1 cellular context compared by ENCODE assay signal in the genomic region with DNA sequence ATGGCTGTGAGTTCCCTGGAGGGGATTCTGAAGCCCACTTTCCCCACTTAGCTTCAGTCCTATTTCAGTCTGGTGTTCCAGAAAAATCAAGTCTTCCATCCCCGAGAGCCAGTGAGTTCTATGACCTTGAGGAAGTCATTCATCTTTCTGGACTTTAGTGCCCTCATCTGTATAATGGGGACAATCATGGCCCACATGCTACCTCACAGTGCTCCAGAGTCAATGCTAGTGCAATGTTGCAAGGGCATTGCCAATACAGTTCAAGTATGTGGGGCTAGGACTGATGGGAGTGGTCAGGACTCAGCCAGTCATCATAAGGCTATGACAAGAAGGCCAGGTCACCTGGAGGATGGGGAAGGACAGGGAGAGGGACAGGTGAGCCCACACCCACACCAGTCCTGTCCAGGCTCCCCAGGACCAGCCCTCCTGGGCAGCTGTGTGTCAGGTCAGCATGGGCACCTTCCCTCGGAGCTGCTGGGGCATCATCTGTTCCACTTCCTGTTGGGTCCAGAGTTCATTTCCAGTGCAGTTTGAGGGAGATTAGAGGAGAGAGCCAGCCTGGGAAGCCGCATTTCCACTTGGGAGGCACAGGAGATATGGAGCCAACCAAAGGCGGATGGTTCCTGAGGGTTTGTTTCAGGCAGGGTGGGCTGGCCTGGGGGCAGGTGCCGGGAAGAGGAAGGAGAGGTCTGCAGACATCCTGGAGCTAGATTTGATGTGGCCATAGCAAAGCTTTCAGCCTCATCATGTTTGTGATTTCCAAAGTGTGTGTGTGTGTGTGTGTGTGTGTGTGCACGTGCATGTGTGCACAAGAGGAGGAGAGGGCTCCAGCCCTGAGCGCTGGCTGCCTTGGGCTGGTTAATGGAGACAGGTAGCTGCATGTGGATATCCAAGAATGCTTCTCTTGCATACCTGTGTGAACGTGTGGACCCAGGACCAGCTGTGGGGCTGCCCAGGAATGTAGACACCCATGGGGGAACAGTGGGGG.
TF ChIP-seq lines count a peak whose summit lies in the region.

No MANE protein-coding gene starts in this region.

TF ChIP-seq in HepG2, 621 proteins besides CTCF, POLR2A, EP300 and RAD21 (continued from another document and continues in another):
- TF ChIP-seq ASH2L (IDR thresholded peaks at IDR 0.05; ENCODE audit: insufficient read length, low read depth, low read length) (no peak), ZNF34 (CRISPR knock-in tag; IDR thresholded peaks at IDR 0.05; ENCODE audit: borderline replicate concordance) (no peak), NR2C2 (CRISPR knock-in tag; IDR thresholded peaks at IDR 0.05; ENCODE audit: borderline replicate concordance) (no peak), CCAR2 (optimal IDR thresholded peaks at IDR 0.05; ENCODE audit: low read depth, low read length) (peak; percentile 24), NR3C1 (CRISPR knock-in tag; IDR thresholded peaks at IDR 0.05) (no peak), ZNF333 (CRISPR knock-in tag; IDR thresholded peaks at IDR 0.05; ENCODE audit: borderline replicate concordance) (no peak), REL (CRISPR knock-in tag; conservative IDR thresholded peaks at IDR 0.05) (no peak), HNF4A (CRISPR knock-in tag; IDR thresholded peaks at IDR 0.05) (peak; percentile 89), MYPOP (CRISPR knock-in tag; IDR thresholded peaks at IDR 0.05) (no peak), SRY (CRISPR knock-in tag; IDR thresholded peaks at IDR 0.05) (no peak), ZBTB7B (CRISPR knock-in tag; IDR thresholded peaks at IDR 0.05) (no peak), ZNF12 (CRISPR knock-in tag; IDR thresholded peaks at IDR 0.05) (0 out of 2 replicates have a peak, but pooled peaks have one; percentile 11), ZBTB4 (CRISPR knock-in tag; IDR thresholded peaks at IDR 0.05; ENCODE audit: borderline replicate concordance) (no peak), ETV5 (CRISPR knock-in tag; IDR thresholded peaks at IDR 0.05; ENCODE audit: borderline replicate concordance) (peak; percentile 83; the same call in 1 of the 2 replicates), ZNF138 (CRISPR knock-in tag; IDR thresholded peaks at IDR 0.05; ENCODE audit: low read depth) (no peak), ATRX (CRISPR knock-in tag; IDR thresholded peaks at IDR 0.05; ENCODE audit: borderline replicate concordance) (no peak), GTF3A (CRISPR knock-in tag; conservative IDR thresholded peaks at IDR 0.05) (no peak), KLF13 (CRISPR knock-in tag; IDR thresholded peaks at IDR 0.05) (no peak), ELF1 (CRISPR knock-in tag; IDR thresholded peaks at IDR 0.05) (peak; percentile 71), ZNF510 (CRISPR knock-in tag; IDR thresholded peaks at IDR 0.05; ENCODE audit: low read depth) (no peak), SMYD3 (CRISPR knock-in tag; IDR thresholded peaks at IDR 0.05) (no peak), STAG1 (CRISPR knock-in tag; IDR thresholded peaks at IDR 0.05) (no peak), CBX2 (IDR thresholded peaks at IDR 0.05; ENCODE audit: low read depth, low read length) (no peak), CBX2 (CRISPR knock-in tag; IDR thresholded peaks at IDR 0.05; ENCODE audit: low read depth) (no peak), HNRNPH1 (optimal IDR thresholded peaks at IDR 0.05; ENCODE audit: low read depth, low read length) (no peak), ZNF773 (CRISPR knock-in tag; IDR thresholded peaks at IDR 0.05; ENCODE audit: borderline replicate concordance) (no peak), TCF12 (IDR thresholded peaks at IDR 0.05) (no peak), TCF12 (CRISPR knock-in tag; IDR thresholded peaks at IDR 0.05) (no peak), ZXDC (CRISPR knock-in tag; IDR thresholded peaks at IDR 0.05) (no peak), YEATS2 (CRISPR knock-in tag; IDR thresholded peaks at IDR 0.05; ENCODE audit: borderline replicate concordance) (no peak), FOXK1 (CRISPR knock-in tag; IDR thresholded peaks at IDR 0.05; ENCODE audit: borderline replicate concordance, low read depth) (no peak), POGZ (CRISPR knock-in tag; IDR thresholded peaks at IDR 0.05) (no peak), ZZZ3 (CRISPR knock-in tag; IDR thresholded peaks at IDR 0.05; ENCODE audit: borderline replicate concordance) (no peak), KDM1A (CRISPR knock-in tag; IDR thresholded peaks at IDR 0.05) (0 out of 2 replicates have a peak, but pooled peaks have one; percentile 54), PAWR (CRISPR knock-in tag; IDR thresholded peaks at IDR 0.05; ENCODE audit: borderline replicate concordance) (no peak), HBP1 (CRISPR knock-in tag; IDR thresholded peaks at IDR 0.05; ENCODE audit: low read depth) (0 out of 2 replicates have a peak, but pooled peaks have one; percentile 28), ZNF577 (CRISPR knock-in tag; IDR thresholded peaks at IDR 0.05; ENCODE audit: borderline replicate concordance, low read depth) (no peak), MED1 (CRISPR knock-in tag; IDR thresholded peaks at IDR 0.05) (0 out of 2 replicates have a peak, but pooled peaks have one; percentile 28), ZNF589 (CRISPR knock-in tag; conservative IDR thresholded peaks at IDR 0.05) (no peak), NCOR1 (IDR thresholded peaks at IDR 0.05; ENCODE audit: borderline replicate concordance, low read length) (no peak), DNMT1 (CRISPR knock-in tag; IDR thresholded peaks at IDR 0.05) (no peak), ZNF468 (CRISPR knock-in tag; IDR thresholded peaks at IDR 0.05) (no peak), NAIF1 (CRISPR knock-in tag; IDR thresholded peaks at IDR 0.05; ENCODE audit: borderline replicate concordance) (no peak), EZH2 (conservative IDR thresholded peaks at IDR 0.05; ENCODE audit: low read depth, low read length) (no peak), FIP1L1 (IDR thresholded peaks at IDR 0.05; ENCODE audit: borderline replicate concordance, insufficient read depth, low read depth, low read length) (no peak), NFE2L2 (IDR thresholded peaks at IDR 0.05; ENCODE audit: low read length) (no peak), CHCHD3 (CRISPR knock-in tag; IDR thresholded peaks at IDR 0.05) (no peak), JUN (CRISPR knock-in tag; IDR thresholded peaks at IDR 0.05) (no peak), ZNF17 (CRISPR knock-in tag; IDR thresholded peaks at IDR 0.05) (no peak), ZNF180 (CRISPR knock-in tag; IDR thresholded peaks at IDR 0.05; ENCODE audit: borderline replicate concordance, low read depth) (no peak), ATF7-NPFF (CRISPR knock-in tag; IDR thresholded peaks at IDR 0.05; ENCODE audit: low read depth) (no peak), CHD4 (IDR thresholded peaks at IDR 0.05; ENCODE audit: borderline replicate concordance, low read length) (0 out of 2 replicates have a peak, but pooled peaks have one; percentile 46)
- TF ChIP-seq, protein P1, sequence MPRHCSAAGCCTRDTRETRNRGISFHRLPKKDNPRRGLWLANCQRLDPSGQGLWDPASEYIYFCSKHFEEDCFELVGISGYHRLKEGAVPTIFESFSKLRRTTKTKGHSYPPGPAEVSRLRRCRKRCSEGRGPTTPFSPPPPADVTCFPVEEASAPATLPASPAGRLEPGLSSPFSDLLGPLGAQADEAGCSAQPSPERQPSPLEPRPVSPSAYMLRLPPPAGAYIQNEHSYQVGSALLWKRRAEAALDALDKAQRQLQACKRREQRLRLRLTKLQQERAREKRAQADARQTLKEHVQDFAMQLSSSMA (CRISPR knock-in tag; IDR thresholded peaks at IDR 0.05) = no peak
- TF ChIP-seq, protein P2, sequence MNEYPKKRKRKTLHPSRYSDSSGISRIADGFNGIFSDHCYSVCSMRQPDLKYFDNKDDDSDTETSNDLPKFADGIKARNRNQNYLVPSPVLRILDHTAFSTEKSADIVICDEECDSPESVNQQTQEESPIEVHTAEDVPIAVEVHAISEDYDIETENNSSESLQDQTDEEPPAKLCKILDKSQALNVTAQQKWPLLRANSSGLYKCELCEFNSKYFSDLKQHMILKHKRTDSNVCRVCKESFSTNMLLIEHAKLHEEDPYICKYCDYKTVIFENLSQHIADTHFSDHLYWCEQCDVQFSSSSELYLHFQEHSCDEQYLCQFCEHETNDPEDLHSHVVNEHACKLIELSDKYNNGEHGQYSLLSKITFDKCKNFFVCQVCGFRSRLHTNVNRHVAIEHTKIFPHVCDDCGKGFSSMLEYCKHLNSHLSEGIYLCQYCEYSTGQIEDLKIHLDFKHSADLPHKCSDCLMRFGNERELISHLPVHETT (CRISPR knock-in tag; conservative IDR thresholded peaks at IDR 0.05) = no peak
- TF ChIP-seq, protein P3, sequence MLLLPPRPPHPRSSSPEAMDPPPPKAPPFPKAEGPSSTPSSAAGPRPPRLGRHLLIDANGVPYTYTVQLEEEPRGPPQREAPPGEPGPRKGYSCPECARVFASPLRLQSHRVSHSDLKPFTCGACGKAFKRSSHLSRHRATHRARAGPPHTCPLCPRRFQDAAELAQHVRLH (CRISPR knock-in tag; IDR thresholded peaks at IDR 0.05; ENCODE audit: borderline replicate concordance, low read depth) = no peak
- TF ChIP-seq, protein P4, sequence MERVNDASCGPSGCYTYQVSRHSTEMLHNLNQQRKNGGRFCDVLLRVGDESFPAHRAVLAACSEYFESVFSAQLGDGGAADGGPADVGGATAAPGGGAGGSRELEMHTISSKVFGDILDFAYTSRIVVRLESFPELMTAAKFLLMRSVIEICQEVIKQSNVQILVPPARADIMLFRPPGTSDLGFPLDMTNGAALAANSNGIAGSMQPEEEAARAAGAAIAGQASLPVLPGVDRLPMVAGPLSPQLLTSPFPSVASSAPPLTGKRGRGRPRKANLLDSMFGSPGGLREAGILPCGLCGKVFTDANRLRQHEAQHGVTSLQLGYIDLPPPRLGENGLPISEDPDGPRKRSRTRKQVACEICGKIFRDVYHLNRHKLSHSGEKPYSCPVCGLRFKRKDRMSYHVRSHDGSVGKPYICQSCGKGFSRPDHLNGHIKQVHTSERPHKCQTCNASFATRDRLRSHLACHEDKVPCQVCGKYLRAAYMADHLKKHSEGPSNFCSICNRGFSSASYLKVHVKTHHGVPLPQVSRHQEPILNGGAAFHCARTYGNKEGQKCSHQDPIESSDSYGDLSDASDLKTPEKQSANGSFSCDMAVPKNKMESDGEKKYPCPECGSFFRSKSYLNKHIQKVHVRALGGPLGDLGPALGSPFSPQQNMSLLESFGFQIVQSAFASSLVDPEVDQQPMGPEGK (CRISPR knock-in tag; IDR thresholded peaks at IDR 0.05) = 0 out of 2 replicates have a peak, but pooled peaks have one; percentile 26
- TF ChIP-seq, protein P5, sequence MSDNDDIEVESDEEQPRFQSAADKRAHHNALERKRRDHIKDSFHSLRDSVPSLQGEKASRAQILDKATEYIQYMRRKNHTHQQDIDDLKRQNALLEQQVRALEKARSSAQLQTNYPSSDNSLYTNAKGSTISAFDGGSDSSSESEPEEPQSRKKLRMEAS (IDR thresholded peaks at IDR 0.05) = peak; percentile 39; the same call in 1 of the 2 replicates
